In the genomic region with DNA sequence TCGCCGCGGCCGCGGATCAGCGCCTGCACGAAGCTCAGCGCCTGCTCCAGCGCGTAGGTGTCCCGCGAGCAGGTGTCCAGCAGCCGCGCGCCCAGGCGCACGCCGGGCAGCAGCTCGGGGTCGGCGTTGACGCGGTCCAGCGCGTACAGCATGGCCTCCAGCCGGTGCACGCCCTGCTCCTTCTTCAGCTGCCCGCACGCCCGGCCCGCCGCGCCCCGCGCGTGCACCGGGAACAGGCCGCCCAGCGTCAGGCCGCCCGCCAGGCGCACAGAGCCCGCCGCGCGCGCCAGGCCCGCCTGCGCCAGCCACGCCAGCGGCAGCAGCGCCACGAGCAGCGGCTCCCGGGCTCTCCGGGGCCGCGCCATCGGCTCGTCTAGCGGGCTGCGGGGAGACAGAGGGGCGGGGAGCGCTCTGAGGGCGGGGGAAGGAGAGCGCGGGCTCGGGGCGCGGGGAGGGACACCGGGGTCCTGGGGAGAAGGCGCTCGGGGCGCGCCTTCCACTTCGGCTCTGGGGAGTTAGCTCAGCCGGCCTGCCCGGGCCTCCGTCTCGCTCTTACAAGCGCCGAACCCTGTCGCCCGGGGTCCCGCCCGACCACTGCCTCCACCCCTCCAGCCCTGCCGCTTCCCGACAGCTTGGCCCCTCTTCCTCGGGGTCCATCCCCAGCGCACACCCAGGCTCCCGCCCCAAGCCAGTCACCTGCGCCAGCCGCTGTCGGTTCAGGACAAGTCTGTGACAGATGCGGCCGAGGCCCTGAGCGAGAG, we compare ENCODE assay signal across 27 cellular contexts. TPM values are rescaled to one million over a fixed set of nuclear protein-coding genes. Genes with fewer than 3 reads are reported as not detected.
DNase-seq lines count a peak whose midpoint lies in the region; ATAC-seq and TF ChIP-seq lines count a peak whose summit lies in the region.
"Had no signal": no experiment of that assay in that cellular context is flagged by ENCODE, and none has a peak within 500 bp of the region (broad histone marks: within the 10 kb centered on the region; RNA-seq: fewer than 3 reads in every experiment).

A gene (minus strand): TSS at position 741 of the 761 bp plus-strand sequence. CDS start 376 bp downstream, at position 365.

- peaks cover 2% of the 10 kb centered on the region for H3K9me3 Mint-ChIP-seq in activated CD8-positive, alpha-beta T cell treated with anti-CD3 and anti-CD28 coated beads, Interleukin-2, amount 10 ng/mL, durations not matched to agents 7 days and 5 days (ENCODE audit: insufficient read depth)
- peaks cover 2% of the 10 kb centered on the region for H3K9me3 Mint-ChIP-seq in activated CD8-positive, alpha-beta T cell treated with anti-CD3 and anti-CD28 coated beads for 36 hours
- H3K9me3 Mint-ChIP-seq: natural killer cell treated with Interleukin-12 subunit alpha and Interleukin-12 subunit beta and Interleukin-15 and Interleukin-18, amount 100 ng/mL, for 72 hours had no signal

- peaks cover 25% of the 10 kb centered on the region for H3K27me3 Mint-ChIP-seq in activated CD8-positive, alpha-beta T cell treated with anti-CD3 and anti-CD28 coated beads, Interleukin-2, amount 10 ng/mL, durations not matched to agents 7 days and 5 days (ENCODE audit: low read depth)
- peaks cover 32% of the 10 kb centered on the region for H3K27me3 Mint-ChIP-seq in activated CD8-positive, alpha-beta T cell treated with anti-CD3 and anti-CD28 coated beads for 36 hours

- H3K4me3 Mint-ChIP-seq in activated CD8-positive, alpha-beta T cell treated with anti-CD3 and anti-CD28 coated beads, Interleukin-2, amount 10 ng/mL, durations not matched to agents 7 days and 5 days, result peak within 1 kb of the TSS; percentile 2
- no peak within 1 kb of the TSS for H3K4me3 Mint-ChIP-seq in activated CD8-positive, alpha-beta T cell treated with anti-CD3 and anti-CD28 coated beads for 36 hours
- H3K4me3 Mint-ChIP-seq: activated T-helper 1 cell treated with anti-CD3 and anti-CD28 coated beads, Interleukin-12 subunit alpha, Interleukin-12 subunit beta, Interleukin-2, Interleukin-4 antibody, amounts not matched to agents 30 ng/mL and 10 ng/mL and 1 ng/mL, durations not matched to agents 14 hours and 24 hours and 36 hours; CD4-positive, CD25-positive, alpha-beta regulatory T cell; memory B cell; natural killer cell treated with Interleukin-12 subunit alpha and Interleukin-12 subunit beta and Interleukin-15 and Interleukin-18, amount 100 ng/mL, for 72 hours had no signal

- no peaks in the 10 kb centered on the region for H3K4me1 Mint-ChIP-seq in activated CD8-positive, alpha-beta T cell treated with anti-CD3 and anti-CD28 coated beads, Interleukin-2, amount 10 ng/mL, durations not matched to agents 7 days and 5 days (ENCODE audit: low read depth)
- H3K4me1 Mint-ChIP-seq in activated CD8-positive, alpha-beta T cell treated with anti-CD3 and anti-CD28 coated beads for 36 hours (ENCODE audit: low read depth), result peaks cover 4% of the 10 kb centered on the region
- H3K4me1 Mint-ChIP-seq: memory B cell had no signal

- no peak for ATAC-seq in activated CD8-positive, alpha-beta T cell treated with anti-CD3 and anti-CD28 coated beads, Interleukin-2, amount 10 ng/mL, durations not matched to agents 7 days and 5 days
- ATAC-seq in activated CD8-positive, alpha-beta T cell treated with anti-CD3 and anti-CD28 coated beads for 36 hours, result no peak
- ATAC-seq in HG02884 (IDR thresholded peaks at IDR 0.05; ENCODE audit: unreplicated experiment) (no peak), left colon (no peak)
- ATAC-seq: natural killer cell treated with Interleukin-12 subunit alpha and Interleukin-12 subunit beta and Interleukin-15 and Interleukin-18, amount 100 ng/mL, for 72 hours; right cardiac atrium; Right ventricle myocardium inferior; stimulated activated naive CD8-positive, alpha-beta T cell treated with anti-CD3 and anti-CD28 coated beads, Interleukin-15, Interleukin-2, amounts not matched to agents 100 U/mL and 50 U/mL, for 24 hours; T-cell had no signal

- peaks cover 48% of the 10 kb centered on the region for H3K27me3 ChIP-seq in suprapubic skin

- 5% methylated on average over 15 of the region's 97 CpGs for WGBS in suprapubic skin

- TF ChIP-seq EP300 in suprapubic skin (IDR thresholded peaks at IDR 0.05), result no peak

- H3K27ac Mint-ChIP-seq in activated CD8-positive, alpha-beta T cell treated with anti-CD3 and anti-CD28 coated beads, Interleukin-2, amount 10 ng/mL, durations not matched to agents 7 days and 5 days, result no peak within 1 kb of the TSS
- H3K27ac Mint-ChIP-seq in activated CD8-positive, alpha-beta T cell treated with anti-CD3 and anti-CD28 coated beads for 36 hours, result no peak within 1 kb of the TSS
- H3K27ac Mint-ChIP-seq: activated T-helper 1 cell treated with anti-CD3 and anti-CD28 coated beads, Interleukin-12 subunit alpha, Interleukin-12 subunit beta, Interleukin-2, Interleukin-4 antibody, amounts not matched to agents 30 ng/mL and 10 ng/mL and 1 ng/mL, durations not matched to agents 14 hours and 24 hours and 36 hours; CD4-positive, CD25-positive, alpha-beta regulatory T cell; memory B cell; natural killer cell treated with Interleukin-12 subunit alpha and Interleukin-12 subunit beta and Interleukin-15 and Interleukin-18, amount 100 ng/mL, for 72 hours; T-cell had no signal

- no peak for DNase-seq in activated CD8-positive, alpha-beta T cell treated with anti-CD3 and anti-CD28 coated beads, Interleukin-2, amount 10 ng/mL, durations not matched to agents 7 days and 5 days
- DNase-seq in activated CD8-positive, alpha-beta T cell treated with anti-CD3 and anti-CD28 coated beads for 36 hours, result no peak
- peak; percentile 57 for DNase-seq in ecto neural progenitor cell (ENCODE audit: low spot score)
- DNase-seq in left kidney (ENCODE audit: low read depth, low spot score), result peak; percentile 76
- no peak for DNase-seq in suprapubic skin (ENCODE audit: low spot score in 2 of 2)
- no peak for DNase-seq in NCI-H2081 treated with DMSO at 0.1 percent for 48 hours (lab: John Stamatoyannopoulos, UW)
- DNase-seq in left colon, result no peak
- DNase-seq: activated CD8-positive, alpha-beta memory T cell treated with anti-CD3 and anti-CD28 coated beads for 24 hours; CD4-positive, CD25-positive, alpha-beta regulatory T cell; cerebellar nuclear complex; DND-41; NCI-H187 treated with DMSO at 0.1 percent for 48 hours; right cardiac atrium; stimulated activated naive CD8-positive, alpha-beta T cell treated with anti-CD3 and anti-CD28 coated beads, Interleukin-15, Interleukin-2, amounts not matched to agents 100 U/mL and 50 U/mL, for 24 hours; T-cell; uterus had no signal

- POLR2A ChIA-PET in activated CD8-positive, alpha-beta T cell treated with anti-CD3 and anti-CD28 coated beads, Interleukin-2, amount 10 ng/mL, durations not matched to agents 7 days and 5 days (lab: Charles Lee), result no interaction called here
- POLR2A ChIA-PET in activated CD8-positive, alpha-beta T cell treated with anti-CD3 and anti-CD28 coated beads for 36 hours (lab: Charles Lee), result no interaction called here

- H3K36me3 Mint-ChIP-seq in activated CD8-positive, alpha-beta T cell treated with anti-CD3 and anti-CD28 coated beads, Interleukin-2, amount 10 ng/mL, durations not matched to agents 7 days and 5 days (ENCODE audit: low read depth), result peaks cover 2% of the 10 kb centered on the region
- H3K36me3 Mint-ChIP-seq in activated CD8-positive, alpha-beta T cell treated with anti-CD3 and anti-CD28 coated beads for 36 hours (ENCODE audit: low read depth), result no peaks in the 10 kb centered on the region
- H3K36me3 Mint-ChIP-seq: CD4-positive, CD25-positive, alpha-beta regulatory T cell; natural killer cell treated with Interleukin-12 subunit alpha and Interleukin-12 subunit beta and Interleukin-15 and Interleukin-18, amount 100 ng/mL, for 72 hours; T-cell had no signal

- TF ChIP-seq POLR2A in suprapubic skin (IDR thresholded peaks at IDR 0.05), result no peak

- no peak within 1 kb of the TSS for H3K27ac ChIP-seq in suprapubic skin
- H3K27ac ChIP-seq: adrenal gland, uterus, VCaP had no signal

- CTCF ChIA-PET in activated CD8-positive, alpha-beta T cell treated with anti-CD3 and anti-CD28 coated beads, Interleukin-2, amount 10 ng/mL, durations not matched to agents 7 days and 5 days (lab: Charles Lee), result no interaction called here
- CTCF ChIA-PET in activated CD8-positive, alpha-beta T cell treated with anti-CD3 and anti-CD28 coated beads for 36 hours (lab: Charles Lee), result no interaction called here

- H3K4me3 ChIP-seq in suprapubic skin, result peak within 1 kb of the TSS; percentile 16
- H3K4me3 ChIP-seq: adrenal gland, uterus had no signal

- intact Hi-C loops in activated CD8-positive, alpha-beta T cell treated with anti-CD3 and anti-CD28 coated beads for 36 hours (cut with micrococcal nuclease), result no loop called here
- intact Hi-C loops in left colon (cut with DNase I, micrococcal nuclease), result no loop called here

- peaks cover 11% of the 10 kb centered on the region for H3K4me1 ChIP-seq in suprapubic skin
- H3K4me1 ChIP-seq: adrenal gland, uterus had no signal

- H3K36me3 ChIP-seq in suprapubic skin, result no peaks in the 10 kb centered on the region
- H3K36me3 ChIP-seq: adrenal gland, uterus had no signal

- no peak for TF ChIP-seq CTCF in activated CD8-positive, alpha-beta T cell treated with anti-CD3 and anti-CD28 coated beads for 36 hours (IDR thresholded peaks at IDR 0.05)
- no peak for TF ChIP-seq CTCF in suprapubic skin (IDR thresholded peaks at IDR 0.05)

- no peaks in the 10 kb centered on the region for H3K9me3 ChIP-seq in suprapubic skin
- H3K9me3 ChIP-seq: adrenal gland had no signal

RNA-seq across cellular contexts. Expression of the gene that starts here (rescaled TPM):
- not detected for total RNA-seq in activated CD8-positive, alpha-beta T cell treated with anti-CD3 and anti-CD28 coated beads, Interleukin-2, amount 10 ng/mL, durations not matched to agents 7 days and 5 days
- total RNA-seq in activated CD8-positive, alpha-beta T cell treated with anti-CD3 and anti-CD28 coated beads for 36 hours, result not detected
- total RNA-seq in suprapubic skin (under 1 TPM in 1 of 4 donors, not detected in 3; 0.08 TPM), left colon (not detected)
- total RNA-seq: activated T-helper 1 cell treated with anti-CD3 and anti-CD28 coated beads, Interleukin-12 subunit alpha, Interleukin-12 subunit beta, Interleukin-2, Interleukin-4 antibody, amounts not matched to agents 30 ng/mL and 10 ng/mL and 1 ng/mL, durations not matched to agents 14 hours and 24 hours and 36 hours; adrenal gland; CD4-positive, CD25-positive, alpha-beta regulatory T cell; endothelial cell of umbilical vein; fibroblast of villous mesenchyme; MCF 10A; natural killer cell treated with Interleukin-12 subunit alpha and Interleukin-12 subunit beta and Interleukin-15 and Interleukin-18, amount 100 ng/mL, for 72 hours; NCI-H460; right cardiac atrium; Right ventricle myocardium inferior; T-cell; uterus had no signal

Comparison
In these comparisons a context has a peak if more than half of its experiments do, and no peak if none do; other contexts are left out.
1. DNase-seq: peak in ecto neural progenitor cell (single experiment) and left kidney (single experiment); none in activated CD8-positive, alpha-beta T cell treated with anti-CD3 and anti-CD28 coated beads, Interleukin-2, amount 10 ng/mL, durations not matched to agents 7 days and 5 days (single experiment), activated CD8-positive, alpha-beta T cell treated with anti-CD3 and anti-CD28 coated beads for 36 hours (single experiment), suprapubic skin (0 of 2), NCI-H2081 treated with DMSO at 0.1 percent for 48 hours (single experiment) and left colon (0 of 2).